10 cellular contexts compared by ENCODE assay signal in genomic region chr17:39027037-39027436, GRCh38. TPM values are rescaled to one million over a fixed set of nuclear protein-coding genes. Genes with fewer than 3 reads are reported as not detected.
DNase-seq lines count a peak whose midpoint lies in the region; TF ChIP-seq lines count a peak whose summit lies in the region.
"Had no signal": no experiment of that assay in that cellular context is flagged by ENCODE, and none has a peak within 500 bp of the region (broad histone marks: within the 10 kb centered on the region; RNA-seq: fewer than 3 reads in every experiment).

No MANE protein-coding gene starts in this region.

- H3K4me1 ChIP-seq in duodenal mucosa (ENCODE audit: control insufficient read depth in 1 of 2, insufficient read depth in 2 of 2, low read length in 2 of 2) (peaks cover 4 to 11% of the 10 kb centered on the region in 2 donors), tibial artery (peaks cover 0 to 15% (median 8%) of the 10 kb centered on the region in 4 donors)

- H3K4me3 ChIP-seq in duodenal mucosa (ENCODE audit: low read depth in 1 of 2, low read length in 2 of 2) (peak overlapping the region; percentile 38 to 63), tibial artery (peak overlapping the region; percentile 34 to 53)
- H3K4me3 ChIP-seq: BLaER1, SK-N-MC had no signal

- H3K27ac ChIP-seq in duodenal mucosa (ENCODE audit: low read depth, low read length) (no peak overlapping the region), tibial artery (no peak overlapping the region)
- H3K27ac ChIP-seq: BLaER1 had no signal

- H3K36me3 ChIP-seq in duodenal mucosa (ENCODE audit: control insufficient read depth in 1 of 2, insufficient read depth in 2 of 2, low read length in 2 of 2) (no peaks in the 10 kb centered on the region), tibial artery (no peaks in the 10 kb centered on the region)
- H3K36me3 ChIP-seq: BLaER1 had no signal

- H3K9ac ChIP-seq in duodenal mucosa (ENCODE audit: low read depth in 1 of 2, low read length in 2 of 2), result peak overlapping the region in 1 of 2 donors; percentile 37
- H3K9ac ChIP-seq: BLaER1 had no signal

- intact Hi-C loops in tibial artery (cut with DNase I; ENCODE audit: low total_unique reads), result no loop called here

- H3K9me3 ChIP-seq in duodenal mucosa (ENCODE audit: control insufficient read depth in 1 of 2, low read length in 2 of 2) (no peaks in the 10 kb centered on the region), tibial artery (no peaks in the 10 kb centered on the region)
- H3K9me3 ChIP-seq: BLaER1 had no signal

- peak; percentile 50 for DNase-seq in NCI-H1436 (lab: John Stamatoyannopoulos, UW)
- no peak for DNase-seq in NCI-H1436 treated with DMSO at 0.1 percent for 48 hours (lab: John Stamatoyannopoulos, UW)
- DNase-seq in NCI-H748 treated with DMSO at 0.1 percent for 48 hours (lab: John Stamatoyannopoulos, UW), result peak; percentile 39
- DNase-seq in mesenteric fat pad (ENCODE audit: low spot score), result peak; percentile 92
- DNase-seq in tibial artery, result peak; percentile 52 to 76
- no peak for DNase-seq in GM10266 (ENCODE audit: extremely low spot score)
- DNase-seq in occipital lobe (lab: John Stamatoyannopoulos, UW), result no peak

- H3K27me3 ChIP-seq in duodenal mucosa (ENCODE audit: control insufficient read depth in 1 of 2, insufficient read depth in 2 of 2, low read length in 2 of 2) (no peaks in the 10 kb centered on the region), tibial artery (peaks cover 0 to 6% of the 10 kb centered on the region in 2 donors)
- H3K27me3 ChIP-seq: BLaER1 had no signal

- TF ChIP-seq CTCF in tibial artery (IDR thresholded peaks at IDR 0.05), result no peak
- no peak for TF ChIP-seq CTCF in GM10266 (IDR thresholded peaks at IDR 0.05; ENCODE audit: control insufficient read depth, insufficient read depth, low read depth, missing control alignments)

RNA-seq across cellular contexts. Expression of gene FBXO47, which starts 59.8 kb away (rescaled TPM):
- not detected for total RNA-seq in mesenteric fat pad
- not detected for total RNA-seq in occipital lobe

Comparison
In these comparisons a context has a peak if more than half of its experiments do, and no peak if none do; other contexts are left out.
1. DNase-seq: peak in NCI-H1436 (single experiment), NCI-H748 treated with DMSO at 0.1 percent for 48 hours (single experiment), mesenteric fat pad (single experiment) and tibial artery (2 of 2); none in NCI-H1436 treated with DMSO at 0.1 percent for 48 hours (single experiment), GM10266 (single experiment) and occipital lobe (single experiment).